In genomic region chr16:81482329-81483063, GRCh38 we compare ENCODE assay signal across 11 cellular contexts. TPM values are rescaled to one million over a fixed set of nuclear protein-coding genes. Genes with fewer than 3 reads are reported as not detected.
DNase-seq lines count a peak whose midpoint lies in the region; ATAC-seq and TF ChIP-seq lines count a peak whose summit lies in the region.
"Had no signal": no experiment of that assay in that cellular context is flagged by ENCODE, and none has a peak within 500 bp of the region (broad histone marks: within the 10 kb centered on the region; RNA-seq: fewer than 3 reads in every experiment).

No MANE protein-coding gene starts in this region.

- ATAC-seq in GM21360 (IDR thresholded peaks at IDR 0.05; ENCODE audit: unreplicated experiment) (no peak), HG03135 (IDR thresholded peaks at IDR 0.05; ENCODE audit: unreplicated experiment) (no peak)

- POLR2A ChIA-PET in activated CD4-positive, alpha-beta T cell treated with anti-CD3 and anti-CD28 coated beads, Interleukin-2, amount 10 ng/mL, durations not matched to agents 7 days and 5 days (lab: Charles Lee) = no interaction called here

- intact Hi-C loops in activated CD4-positive, alpha-beta T cell treated with anti-CD3 and anti-CD28 coated beads, Interleukin-2, amount 10 ng/mL, durations not matched to agents 24 days and 14 days (cut with micrococcal nuclease) = no loop called here

- TF ChIP-seq CTCF in endothelial cell (IDR thresholded peaks at IDR 0.05; ENCODE audit: unreplicated experiment) = no peak
- no peak for TF ChIP-seq CTCF in progenitor cell of endocrine pancreas (IDR thresholded peaks at IDR 0.05; ENCODE audit: unreplicated experiment)

- H3K36me3 Mint-ChIP-seq in activated CD4-positive, alpha-beta T cell treated with anti-CD3 and anti-CD28 coated beads, Interleukin-2, amount 10 ng/mL, durations not matched to agents 7 days and 5 days (ENCODE audit: low read depth) = peaks cover 8% of the 10 kb centered on the region
- H3K36me3 Mint-ChIP-seq in endothelial cell (ENCODE audit: low read depth, unreplicated experiment) (peaks cover 12% of the 10 kb centered on the region), progenitor cell of endocrine pancreas (ENCODE audit: insufficient read depth) (no peaks in the 10 kb centered on the region)
- peaks cover 11% of the 10 kb centered on the region for H3K36me3 Mint-ChIP-seq in activated CD4-positive, alpha-beta T cell treated with anti-CD3 and anti-CD28 coated beads, Interleukin-2, amount 10 ng/mL, durations not matched to agents 24 days and 14 days (ENCODE audit: low read depth)

- H3K4me3 Mint-ChIP-seq in activated CD4-positive, alpha-beta T cell treated with anti-CD3 and anti-CD28 coated beads, Interleukin-2, amount 10 ng/mL, durations not matched to agents 7 days and 5 days = no peak overlapping the region
- H3K4me3 Mint-ChIP-seq in endothelial cell (ENCODE audit: unreplicated experiment) (peak overlapping the region; percentile 52), progenitor cell of endocrine pancreas (ENCODE audit: low read depth) (no peak overlapping the region)
- H3K4me3 Mint-ChIP-seq in activated CD4-positive, alpha-beta T cell treated with anti-CD3 and anti-CD28 coated beads, Interleukin-2, amount 10 ng/mL, durations not matched to agents 24 days and 14 days = no peak overlapping the region

- H3K9me3 Mint-ChIP-seq in activated CD4-positive, alpha-beta T cell treated with anti-CD3 and anti-CD28 coated beads, Interleukin-2, amount 10 ng/mL, durations not matched to agents 7 days and 5 days = no peaks in the 10 kb centered on the region
- H3K9me3 Mint-ChIP-seq in endothelial cell (ENCODE audit: unreplicated experiment) = no peaks in the 10 kb centered on the region
- H3K9me3 Mint-ChIP-seq in progenitor cell of endocrine pancreas (ENCODE audit: low read depth) = no peaks in the 10 kb centered on the region
- no peaks in the 10 kb centered on the region for H3K9me3 Mint-ChIP-seq in activated CD4-positive, alpha-beta T cell treated with anti-CD3 and anti-CD28 coated beads, Interleukin-2, amount 10 ng/mL, durations not matched to agents 24 days and 14 days
- H3K9me3 Mint-ChIP-seq: activated T-helper 2 cell treated with anti-CD3 and anti-CD28 coated beads, Interferon-gamma antibody, Interleukin-2, Interleukin-4, amounts not matched to agents 10 μg/mL and 5 μg/mL and 100 μg/mL, durations not matched to agents 14 hours and 24 hours and 36 hours had no signal

- H3K27me3 Mint-ChIP-seq in activated CD4-positive, alpha-beta T cell treated with anti-CD3 and anti-CD28 coated beads, Interleukin-2, amount 10 ng/mL, durations not matched to agents 7 days and 5 days = no peaks in the 10 kb centered on the region
- H3K27me3 Mint-ChIP-seq in endothelial cell (ENCODE audit: unreplicated experiment) (peaks cover 9% of the 10 kb centered on the region), progenitor cell of endocrine pancreas (no peaks in the 10 kb centered on the region)
- no peaks in the 10 kb centered on the region for H3K27me3 Mint-ChIP-seq in activated CD4-positive, alpha-beta T cell treated with anti-CD3 and anti-CD28 coated beads, Interleukin-2, amount 10 ng/mL, durations not matched to agents 24 days and 14 days

- H3K27ac Mint-ChIP-seq in activated CD4-positive, alpha-beta T cell treated with anti-CD3 and anti-CD28 coated beads, Interleukin-2, amount 10 ng/mL, durations not matched to agents 7 days and 5 days = peak overlapping the region; percentile 31
- H3K27ac Mint-ChIP-seq in endothelial cell (ENCODE audit: unreplicated experiment) (peak overlapping the region; percentile 89), progenitor cell of endocrine pancreas (peak overlapping the region; percentile 71)
- no peak overlapping the region for H3K27ac Mint-ChIP-seq in activated CD4-positive, alpha-beta T cell treated with anti-CD3 and anti-CD28 coated beads, Interleukin-2, amount 10 ng/mL, durations not matched to agents 24 days and 14 days

- no peak for DNase-seq in activated CD4-positive, alpha-beta T cell treated with anti-CD3 and anti-CD28 coated beads, Interleukin-2, amount 10 ng/mL, durations not matched to agents 7 days and 5 days
- DNase-seq in activated CD4-positive, alpha-beta T cell treated with anti-CD3 and anti-CD28 coated beads, Interleukin-2, amount 50 U/mL, for 1 hour = no peak
- DNase-seq in M059J (ENCODE audit: low read depth) (peak; percentile 20), endothelial cell (ENCODE audit: low spot score) (peak; percentile 26), progenitor cell of endocrine pancreas (ENCODE audit: low spot score, unreplicated experiment) (no peak)
- no peak for DNase-seq in activated CD4-positive, alpha-beta T cell treated with anti-CD3 and anti-CD28 coated beads, Interleukin-2, amount 10 ng/mL, durations not matched to agents 24 days and 14 days
- DNase-seq: 8988T, nucleus accumbens had no signal

- H3K4me1 Mint-ChIP-seq in activated CD4-positive, alpha-beta T cell treated with anti-CD3 and anti-CD28 coated beads, Interleukin-2, amount 10 ng/mL, durations not matched to agents 7 days and 5 days = peaks cover 57% of the 10 kb centered on the region
- H3K4me1 Mint-ChIP-seq in endothelial cell (ENCODE audit: unreplicated experiment) = peaks cover 80% of the 10 kb centered on the region
- H3K4me1 Mint-ChIP-seq in progenitor cell of endocrine pancreas (ENCODE audit: low read depth) = peaks cover 28% of the 10 kb centered on the region
- peaks cover 39% of the 10 kb centered on the region for H3K4me1 Mint-ChIP-seq in activated CD4-positive, alpha-beta T cell treated with anti-CD3 and anti-CD28 coated beads, Interleukin-2, amount 10 ng/mL, durations not matched to agents 24 days and 14 days

- CTCF ChIA-PET in activated CD4-positive, alpha-beta T cell treated with anti-CD3 and anti-CD28 coated beads, Interleukin-2, amount 10 ng/mL, durations not matched to agents 7 days and 5 days (lab: Charles Lee) = interaction anchor here (1.0 to 1.1 kb wide), 2 partner anchors 16 to 33 kb away, joined by 3 read pairs; no protein-coding TSS in a partner anchor

RNA-seq across cellular contexts. Expression of gene CMIP, which starts 37.9 kb away (rescaled TPM):
- 10 to 100 TPM; 44.7 to 46.8 TPM for total RNA-seq in activated CD4-positive, alpha-beta T cell treated with anti-CD3 and anti-CD28 coated beads, Interleukin-2, amount 10 ng/mL, durations not matched to agents 7 days and 5 days
- total RNA-seq in M059J (2014; rRNA removed; shearing (Covaris generic)) = 7.2 and 15.8 TPM in 2 replicates
- total RNA-seq in endothelial cell (ENCODE audit: unreplicated experiment) = 98.9 TPM
- 62.5 and 62.7 TPM in 2 replicates for total RNA-seq in progenitor cell of endocrine pancreas
- total RNA-seq in activated CD4-positive, alpha-beta T cell treated with anti-CD3 and anti-CD28 coated beads, Interleukin-2, amount 10 ng/mL, durations not matched to agents 24 days and 14 days = 40.0 and 42.9 TPM in 2 replicates

Comparison
In these comparisons a context has a peak if more than half of its experiments do, and no peak if none do; other contexts are left out.
1. DNase-seq: peak in M059J (single experiment) and endothelial cell (single experiment); none in activated CD4-positive, alpha-beta T cell treated with anti-CD3 and anti-CD28 coated beads, Interleukin-2, amount 10 ng/mL, durations not matched to agents 7 days and 5 days (single experiment), activated CD4-positive, alpha-beta T cell treated with anti-CD3 and anti-CD28 coated beads, Interleukin-2, amount 50 U/mL, for 1 hour (single experiment), progenitor cell of endocrine pancreas (single experiment) and activated CD4-positive, alpha-beta T cell treated with anti-CD3 and anti-CD28 coated beads, Interleukin-2, amount 10 ng/mL, durations not matched to agents 24 days and 14 days (single experiment).